In the genomic region with DNA sequence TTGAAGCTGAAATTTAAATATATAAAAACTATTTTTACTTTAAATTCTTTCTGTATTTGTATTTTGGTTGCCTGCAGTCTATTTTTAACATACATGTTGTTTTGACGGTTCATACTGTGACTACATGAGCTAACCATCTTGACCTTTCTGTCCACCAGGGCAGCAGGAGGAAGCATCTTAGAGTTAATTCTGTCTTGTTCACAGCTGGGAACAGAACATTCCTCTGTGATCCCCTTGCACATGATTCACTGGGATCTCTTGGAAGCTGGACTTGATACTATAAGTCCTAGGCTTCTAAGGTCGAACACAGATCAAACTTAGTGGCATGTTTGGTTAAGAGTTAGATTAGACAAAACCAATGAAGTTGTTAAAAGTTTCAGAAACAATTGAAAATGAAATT, we compare ENCODE assay signal across 13 cellular contexts.
A peak's percentile ranks its signal among the peaks of the same experiment; 100 is the strongest.
DNase-seq lines count a peak whose midpoint lies in the region; ATAC-seq, FAIRE-seq and TF ChIP-seq lines count a peak whose summit lies in the region.
"Had no signal": no experiment of that assay in that cellular context is flagged by ENCODE, and none has a peak within 500 bp of the region (broad histone marks: within the 10 kb centered on the region; RNA-seq: fewer than 3 reads in every experiment).

No MANE protein-coding gene starts in this region.

- peak; percentile 69 for DNase-seq in HFFc6
- peak; percentile 26 for DNase-seq in bronchial epithelial cell (ENCODE audit: low read depth)
- DNase-seq in hepatic stellate cell (ENCODE audit: low spot score) = peak; percentile 60
- DNase-seq in COR-L47 (lab: John Stamatoyannopoulos, UW) = no peak
- DNase-seq in activated CD8-positive, alpha-beta T cell treated with anti-CD3 and anti-CD28 coated beads, Interleukin-2, amount 10 ng/mL, durations not matched to agents 7 days and 5 days = no peak
- no peak for DNase-seq in mucosa of gallbladder (ENCODE audit: low spot score)
- DNase-seq in SHP77 (lab: John Stamatoyannopoulos, UW) = no peak
- DNase-seq: islet precursor cell, NCI-H2081, Peyer's patch, retina, WERI-Rb-1 had no signal

- H3K27me3 Mint-ChIP-seq in HFFc6 (ENCODE audit: insufficient read depth) = no peaks in the 10 kb centered on the region; the same call in 1 of the 2 replicates
- H3K27me3 Mint-ChIP-seq in activated CD8-positive, alpha-beta T cell treated with anti-CD3 and anti-CD28 coated beads, Interleukin-2, amount 10 ng/mL, durations not matched to agents 7 days and 5 days (ENCODE audit: low read depth) = peaks cover 15% of the 10 kb centered on the region

- no peak for ATAC-seq in activated CD8-positive, alpha-beta T cell treated with anti-CD3 and anti-CD28 coated beads, Interleukin-2, amount 10 ng/mL, durations not matched to agents 7 days and 5 days

- H3K27me3 ChIP-seq in bronchial epithelial cell (ENCODE audit: control insufficient read depth, insufficient read depth, low read length) (no peaks in the 10 kb centered on the region), skeletal muscle satellite cell (ENCODE audit: control insufficient read depth, insufficient read depth, low read length) (no peaks in the 10 kb centered on the region)
- H3K27me3 ChIP-seq: Peyer's patch had no signal

- no peaks in the 10 kb centered on the region for H3K9me3 Mint-ChIP-seq in HFFc6
- H3K9me3 Mint-ChIP-seq in activated CD8-positive, alpha-beta T cell treated with anti-CD3 and anti-CD28 coated beads, Interleukin-2, amount 10 ng/mL, durations not matched to agents 7 days and 5 days (ENCODE audit: insufficient read depth) = no peaks in the 10 kb centered on the region

- H3K9ac ChIP-seq in skeletal muscle satellite cell (ENCODE audit: low read depth, low read length) = peak overlapping the region; percentile 11

- peak overlapping the region; percentile 10; the same call in 1 of the 2 replicates for H3K27ac Mint-ChIP-seq in HFFc6
- H3K27ac Mint-ChIP-seq in activated CD8-positive, alpha-beta T cell treated with anti-CD3 and anti-CD28 coated beads, Interleukin-2, amount 10 ng/mL, durations not matched to agents 7 days and 5 days = no peak overlapping the region

- H3K4me1 ChIP-seq in skeletal muscle satellite cell (ENCODE audit: control insufficient read depth, insufficient read depth, low read length) = peaks cover 38% of the 10 kb centered on the region

- CTCF ChIA-PET in activated CD8-positive, alpha-beta T cell treated with anti-CD3 and anti-CD28 coated beads, Interleukin-2, amount 10 ng/mL, durations not matched to agents 7 days and 5 days (lab: Charles Lee) = no interaction called here

- FAIRE-seq in bronchial epithelial cell (lab: Jason Lieb, UNC) = no peak

- POLR2A ChIA-PET in activated CD8-positive, alpha-beta T cell treated with anti-CD3 and anti-CD28 coated beads, Interleukin-2, amount 10 ng/mL, durations not matched to agents 7 days and 5 days (lab: Charles Lee) = no interaction called here

- H3K36me3 Mint-ChIP-seq in HFFc6 (ENCODE audit: low read depth) = no peaks in the 10 kb centered on the region
- H3K36me3 Mint-ChIP-seq in activated CD8-positive, alpha-beta T cell treated with anti-CD3 and anti-CD28 coated beads, Interleukin-2, amount 10 ng/mL, durations not matched to agents 7 days and 5 days (ENCODE audit: low read depth) = no peaks in the 10 kb centered on the region

- no peak overlapping the region for H3K4me3 ChIP-seq in bronchial epithelial cell (ENCODE audit: low read depth, low read length)
- H3K4me3 ChIP-seq in skeletal muscle satellite cell (ENCODE audit: low read length) = no peak overlapping the region
- H3K4me3 ChIP-seq: Peyer's patch had no signal

- no peaks in the 10 kb centered on the region for H3K36me3 ChIP-seq in bronchial epithelial cell (ENCODE audit: control insufficient read depth, insufficient read depth, low read length)
- no peaks in the 10 kb centered on the region for H3K36me3 ChIP-seq in skeletal muscle satellite cell (ENCODE audit: insufficient read depth, low read length)
- H3K36me3 ChIP-seq: Peyer's patch, WERI-Rb-1 had no signal

- H3K4me2 ChIP-seq in skeletal muscle satellite cell (ENCODE audit: low read length) = peak overlapping the region; percentile 31

- no peak for TF ChIP-seq CTCF in HFFc6 (IDR thresholded peaks at IDR 0.05)
- no peak for TF ChIP-seq CTCF in bronchial epithelial cell (IDR thresholded peaks at IDR 0.05; ENCODE audit: insufficient read depth, low read length, severe bottlenecking)

- peaks cover 40% of the 10 kb centered on the region for H3K4me1 Mint-ChIP-seq in HFFc6 (ENCODE audit: low read depth)
- no peaks in the 10 kb centered on the region for H3K4me1 Mint-ChIP-seq in activated CD8-positive, alpha-beta T cell treated with anti-CD3 and anti-CD28 coated beads, Interleukin-2, amount 10 ng/mL, durations not matched to agents 7 days and 5 days (ENCODE audit: low read depth)

- no peaks in the 10 kb centered on the region for H3K9me3 ChIP-seq in skeletal muscle satellite cell (replicated peaks; ENCODE audit: low read length)
- H3K9me3 ChIP-seq: Peyer's patch had no signal

- no peak overlapping the region for H3K4me3 Mint-ChIP-seq in HFFc6
- no peak overlapping the region for H3K4me3 Mint-ChIP-seq in activated CD8-positive, alpha-beta T cell treated with anti-CD3 and anti-CD28 coated beads, Interleukin-2, amount 10 ng/mL, durations not matched to agents 7 days and 5 days

Comparison
In these comparisons a context has a peak if more than half of its experiments do, and no peak if none do; other contexts are left out.
1. DNase-seq: peak in HFFc6 (single experiment), bronchial epithelial cell (single experiment) and hepatic stellate cell (single experiment); none in COR-L47 (single experiment), activated CD8-positive, alpha-beta T cell treated with anti-CD3 and anti-CD28 coated beads, Interleukin-2, amount 10 ng/mL, durations not matched to agents 7 days and 5 days (single experiment), mucosa of gallbladder (single experiment) and SHP77 (0 of 2).